In the genomic region with DNA sequence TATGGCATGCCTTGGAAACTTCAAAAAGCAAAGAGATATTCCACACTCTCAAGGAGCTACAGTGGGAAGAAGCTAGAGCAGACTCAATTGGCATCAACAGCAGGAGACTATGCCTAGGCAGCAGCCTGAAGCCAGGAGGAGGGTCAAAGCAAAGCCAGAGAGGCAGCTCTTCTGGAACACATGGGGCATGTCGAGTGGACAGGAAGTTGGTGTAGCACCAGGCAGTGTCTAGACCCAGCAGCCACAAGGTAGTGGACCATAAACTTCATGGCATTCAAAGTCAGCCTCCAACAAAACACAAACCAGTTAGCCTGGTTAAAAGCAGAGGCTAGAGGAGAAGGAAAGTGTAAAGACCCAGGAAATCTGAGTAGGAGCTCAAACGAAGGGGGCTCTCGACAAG, we compare ENCODE assay signal across 14 cellular contexts.
DNase-seq lines count a peak whose midpoint lies in the region; ATAC-seq, FAIRE-seq and TF ChIP-seq lines count a peak whose summit lies in the region.
"Had no signal": no experiment of that assay in that cellular context is flagged by ENCODE, and none has a peak within 500 bp of the region (broad histone marks: within the 10 kb centered on the region; RNA-seq: fewer than 3 reads in every experiment).

No MANE protein-coding gene starts in this region.

- H3K9me3 Mint-ChIP-seq in progenitor cell of endocrine pancreas (ENCODE audit: low read depth) = no peaks in the 10 kb centered on the region
- H3K9me3 Mint-ChIP-seq: activated naive CD8-positive, alpha-beta T cell treated with anti-CD3 and anti-CD28 coated beads, Interleukin-2, amount 10 ng/mL, durations not matched to agents 7 days and 5 days had no signal

- no peak overlapping the region for H2BK120ac ChIP-seq in mesenchymal stem cell (ENCODE audit: low read depth, low read length)

- H3K27me3 Mint-ChIP-seq in progenitor cell of endocrine pancreas = peaks cover 15% of the 10 kb centered on the region

- H3K9ac ChIP-seq in mesenchymal stem cell (ENCODE audit: low read length) = peak overlapping the region; percentile 80

- H3K36me3 ChIP-seq in mesenchymal stem cell (ENCODE audit: control insufficient read depth in 1 of 2, insufficient read depth in 2 of 2, low read depth in 1 of 2, low read length in 2 of 2) = no peaks in the 10 kb centered on the region

- no peaks in the 10 kb centered on the region for H3K79me1 ChIP-seq in mesenchymal stem cell (replicated peaks; ENCODE audit: low read length, poor library complexity, severe bottlenecking)

- no peak for TF ChIP-seq CTCF in progenitor cell of endocrine pancreas (IDR thresholded peaks at IDR 0.05; ENCODE audit: unreplicated experiment)

- no peaks in the 10 kb centered on the region for H3K27me3 ChIP-seq in mesenchymal stem cell (ENCODE audit: control insufficient read depth in 1 of 2, insufficient read depth in 1 of 2, low read length in 2 of 2)

- no peak overlapping the region for H2AK5ac ChIP-seq in mesenchymal stem cell (ENCODE audit: low read length, severe bottlenecking)

- H2BK5ac ChIP-seq in mesenchymal stem cell (ENCODE audit: low read depth, low read length, poor library complexity, severe bottlenecking) = no peak overlapping the region

- H3K14ac ChIP-seq in mesenchymal stem cell (ENCODE audit: low read length in 2 of 2) = no peak overlapping the region

- no peak overlapping the region for H3K18ac ChIP-seq in mesenchymal stem cell (ENCODE audit: low read depth in 1 of 2, low read length in 2 of 2)

- no peak overlapping the region for H3K27ac ChIP-seq in mesenchymal stem cell (ENCODE audit: low read length, poor library complexity, severe bottlenecking)

- H2AFZ ChIP-seq in mesenchymal stem cell (ENCODE audit: low read depth, low read length) = no peak overlapping the region

- WGBS in mesenchymal stem cell = 59% methylated on average over 3 of the region's 3 CpGs

- H4K8ac ChIP-seq in mesenchymal stem cell (ENCODE audit: low read length) = no peak overlapping the region

- no peak for FAIRE-seq in frontal cortex (lab: Jason Lieb, UNC)
- FAIRE-seq: islet of Langerhans had no signal

- H3K4ac ChIP-seq in mesenchymal stem cell (ENCODE audit: low read depth in 1 of 2, low read length in 2 of 2) = no peak overlapping the region

- no peak overlapping the region for H3K4me2 ChIP-seq in mesenchymal stem cell (ENCODE audit: low read length, poor library complexity, severe bottlenecking)

- H3K4me3 ChIP-seq in mesenchymal stem cell (ENCODE audit: insufficient read depth in 1 of 2, low read depth in 1 of 2, low read length in 2 of 2) = no peak overlapping the region

- no peaks in the 10 kb centered on the region for H3K36me3 Mint-ChIP-seq in progenitor cell of endocrine pancreas (ENCODE audit: insufficient read depth)
- H3K36me3 Mint-ChIP-seq: activated naive CD8-positive, alpha-beta T cell treated with anti-CD3 and anti-CD28 coated beads, Interleukin-2, amount 10 ng/mL, durations not matched to agents 7 days and 5 days had no signal

- H3K4me1 Mint-ChIP-seq in progenitor cell of endocrine pancreas (ENCODE audit: low read depth) = no peaks in the 10 kb centered on the region

- H3K23ac ChIP-seq in mesenchymal stem cell (ENCODE audit: low read length in 2 of 2) = no peak overlapping the region

- no peaks in the 10 kb centered on the region for H3K9me3 ChIP-seq in mesenchymal stem cell (ENCODE audit: control insufficient read depth, low read length)

- DNase-seq in mesenchymal stem cell (no peak), frontal cortex (ENCODE audit: low spot score in 2 of 2) (no peak), progenitor cell of endocrine pancreas (ENCODE audit: low spot score, unreplicated experiment) (no peak), D341Med (ENCODE audit: low spot score) (no peak)
- DNase-seq in activated naive CD4-positive, alpha-beta T cell treated with Interleukin-2 at 50 U/mL for 16 hours = no peak
- DNase-seq: activated CD4-positive, CD25-positive, alpha-beta regulatory T cell; activated naive CD8-positive, alpha-beta T cell treated with anti-CD3 and anti-CD28 coated beads, Interleukin-2, amount 10 ng/mL, durations not matched to agents 7 days and 5 days; Calu3; retina; stimulated activated CD8-positive, alpha-beta memory T cell treated with anti-CD3 and anti-CD28 coated beads, Interleukin-4, amount 100 ng/mL, for 48 hours had no signal

- H4K91ac ChIP-seq in mesenchymal stem cell (ENCODE audit: low read length) = no peak overlapping the region

- peak; percentile 35 for ATAC-seq in GM18867 (IDR thresholded peaks at IDR 0.05; ENCODE audit: unreplicated experiment)
- ATAC-seq in GM21576 (IDR thresholded peaks at IDR 0.05; ENCODE audit: unreplicated experiment) = peak; percentile 30
- peak; percentile 40 for ATAC-seq in HG03175 (IDR thresholded peaks at IDR 0.05; ENCODE audit: unreplicated experiment)

- H3K4me1 ChIP-seq in mesenchymal stem cell (ENCODE audit: control insufficient read depth, insufficient read depth, low read depth, low read length) = peaks cover 4% of the 10 kb centered on the region

- H2BK15ac ChIP-seq in mesenchymal stem cell (ENCODE audit: low read depth, poor library complexity, severe bottlenecking) = no peak overlapping the region

- no peak overlapping the region for H3K27ac Mint-ChIP-seq in progenitor cell of endocrine pancreas
- H3K27ac Mint-ChIP-seq: activated naive CD8-positive, alpha-beta T cell treated with anti-CD3 and anti-CD28 coated beads, Interleukin-2, amount 10 ng/mL, durations not matched to agents 7 days and 5 days had no signal

- no peak overlapping the region for H2BK12ac ChIP-seq in mesenchymal stem cell (ENCODE audit: low read length in 2 of 2)

- H3K4me3 Mint-ChIP-seq in progenitor cell of endocrine pancreas (ENCODE audit: low read depth) = no peak overlapping the region
- H3K4me3 Mint-ChIP-seq: activated naive CD8-positive, alpha-beta T cell treated with anti-CD3 and anti-CD28 coated beads, Interleukin-2, amount 10 ng/mL, durations not matched to agents 7 days and 5 days had no signal
